In genomic region chr4:36196145-36196925, GRCh38 we compare ENCODE assay signal across 20 cellular contexts. TPM values are rescaled to one million over a fixed set of nuclear protein-coding genes. Genes with fewer than 3 reads are reported as not detected.
DNase-seq lines count a peak whose midpoint lies in the region; ATAC-seq, FAIRE-seq and TF ChIP-seq lines count a peak whose summit lies in the region.
"Had no signal": no experiment of that assay in that cellular context is flagged by ENCODE, and none has a peak within 500 bp of the region (broad histone marks: within the 10 kb centered on the region; RNA-seq: fewer than 3 reads in every experiment).

No MANE protein-coding gene starts in this region.

- H3K27me3 ChIP-seq in CD4-positive, alpha-beta memory T cell (ENCODE audit: insufficient read depth, low read length): no peaks in the 10 kb centered on the region
- no peaks in the 10 kb centered on the region for H3K27me3 ChIP-seq in bronchial epithelial cell (ENCODE audit: control insufficient read depth, insufficient read depth, low read length)
- H3K27me3 ChIP-seq in foreskin keratinocyte: no peaks in the 10 kb centered on the region
- no peaks in the 10 kb centered on the region for H3K27me3 ChIP-seq in suprapubic skin

- intact Hi-C loops in CD4-positive, alpha-beta memory T cell (cut with micrococcal nuclease): no loop called here

- peaks cover 20 to 21% of the 10 kb centered on the region in 2 donors for H3K36me3 Mint-ChIP-seq in CD4-positive, alpha-beta memory T cell

- peaks cover 18 to 45% (median 27%) of the 10 kb centered on the region in 4 donors for H3K4me1 Mint-ChIP-seq in CD4-positive, alpha-beta memory T cell

- peak overlapping the region in 1 of 8 donors; percentile 24 for H3K4me3 Mint-ChIP-seq in CD4-positive, alpha-beta memory T cell
- H3K4me3 Mint-ChIP-seq: IgD-negative memory B cell, T-cell had no signal

- H3K4me1 ChIP-seq in CD4-positive, alpha-beta memory T cell (ENCODE audit: insufficient read depth, low read length): peaks cover 12% of the 10 kb centered on the region
- H3K4me1 ChIP-seq in foreskin keratinocyte (no peaks in the 10 kb centered on the region), suprapubic skin (no peaks in the 10 kb centered on the region)

- ATAC-seq in foreskin keratinocyte: peak; percentile 67
- ATAC-seq: HCT116, T-cell had no signal

- TF ChIP-seq EP300 in suprapubic skin (IDR thresholded peaks at IDR 0.05): no peak

- H3K27me3 Mint-ChIP-seq in CD4-positive, alpha-beta memory T cell: no peaks in the 10 kb centered on the region
- H3K27me3 Mint-ChIP-seq: IgD-negative memory B cell, T-cell had no signal

- TF ChIP-seq POLR2A in erythroblast (IDR thresholded peaks at IDR 0.05; ENCODE audit: low read length): no peak
- no peak for TF ChIP-seq POLR2A in suprapubic skin (IDR thresholded peaks at IDR 0.05)

- H3K9me3 Mint-ChIP-seq in CD4-positive, alpha-beta memory T cell: no peaks in the 10 kb centered on the region
- H3K9me3 Mint-ChIP-seq: IgD-negative memory B cell, T-cell had no signal

- H3K9me3 ChIP-seq in CD4-positive, alpha-beta memory T cell (ENCODE audit: control insufficient read depth in 1 of 2, low read length in 2 of 2): no peaks in the 10 kb centered on the region
- no peaks in the 10 kb centered on the region for H3K9me3 ChIP-seq in suprapubic skin
- H3K9me3 ChIP-seq: SK-N-SH had no signal

- H3K27ac Mint-ChIP-seq in CD4-positive, alpha-beta memory T cell: peak overlapping the region in 4 of 7 donors; percentile 10 to 67 (median 52)

- no peak for DNase-seq in CD4-positive, alpha-beta memory T cell
- peak; percentile 12 for DNase-seq in HT-29 (ENCODE audit: low spot score)
- DNase-seq in bronchial epithelial cell (ENCODE audit: low read depth): peak; percentile 20
- peak; percentile 7 to 35 for DNase-seq in foreskin keratinocyte
- no peak for DNase-seq in NCI-H774 (lab: John Stamatoyannopoulos, UW)
- DNase-seq in NCI-H446 (lab: John Stamatoyannopoulos, UW): no peak
- DNase-seq in erythroblast (lab: John Stamatoyannopoulos, UW): no peak
- DNase-seq in suprapubic skin (ENCODE audit: low spot score in 2 of 2): no peak
- DNase-seq: AML-193, C1 segment of cervical spinal cord, GOT3, NCI-H187 treated with DMSO at 0.1 percent for 48 hours, NCI-H2107, SHP77 treated with DMSO at 0.1 percent for 48 hours, SK-N-SH, T-cell had no signal

- no peak overlapping the region for H3K4me3 ChIP-seq in CD4-positive, alpha-beta memory T cell (ENCODE audit: low read length in 2 of 2)
- H3K4me3 ChIP-seq in bronchial epithelial cell (ENCODE audit: low read depth, low read length): no peak overlapping the region
- no peak overlapping the region for H3K4me3 ChIP-seq in suprapubic skin

- FAIRE-seq in bronchial epithelial cell (lab: Jason Lieb, UNC): no peak
- FAIRE-seq: HTR-8/SVneo had no signal

- POLR2A ChIA-PET in CD4-positive, alpha-beta memory T cell (lab: Charles Lee; ENCODE audit: partially characterized antibody): no interaction called here

- CTCF ChIA-PET in CD4-positive, alpha-beta memory T cell (lab: Charles Lee; ENCODE audit: partially characterized antibody): no interaction called here

- H3K36me3 ChIP-seq in CD4-positive, alpha-beta memory T cell (ENCODE audit: insufficient read depth, low read length): no peaks in the 10 kb centered on the region
- H3K36me3 ChIP-seq in bronchial epithelial cell (ENCODE audit: control insufficient read depth, insufficient read depth, low read length) (peaks cover 6% of the 10 kb centered on the region), suprapubic skin (peaks cover 20% of the 10 kb centered on the region)

- TF ChIP-seq CTCF in bronchial epithelial cell (IDR thresholded peaks at IDR 0.05; ENCODE audit: insufficient read depth, low read length, severe bottlenecking) (no peak), foreskin keratinocyte (conservative IDR thresholded peaks at IDR 0.05) (no peak), suprapubic skin (IDR thresholded peaks at IDR 0.05) (no peak)

- WGBS in suprapubic skin: 69% methylated on average over 7 of the region's 7 CpGs

- no peak overlapping the region for H3K27ac ChIP-seq in CD4-positive, alpha-beta memory T cell (ENCODE audit: low read depth, low read length)
- no peak overlapping the region for H3K27ac ChIP-seq in foreskin keratinocyte
- H3K27ac ChIP-seq in suprapubic skin: no peak overlapping the region
- H3K27ac ChIP-seq: RWPE1 had no signal

RNA-seq across cellular contexts. Expression of gene ARAP2, which starts 48.0 kb away (rescaled TPM):
- 10 to 100 TPM; 89.6 to 97.4 TPM for total RNA-seq in CD4-positive, alpha-beta memory T cell
- polyA plus RNA-seq in CD4-positive, alpha-beta memory T cell: 10 to 100 TPM; 19.7 to 29.1 TPM
- 10.7 and 14.0 TPM in 2 replicates for total RNA-seq in HT-29 (2014; rRNA removed; shearing (Covaris generic))
- total RNA-seq in bronchial epithelial cell (46.3 and 62.9 TPM in 2 replicates), foreskin keratinocyte (13.0 and 13.5 TPM in 2 replicates), suprapubic skin (100 to 1,000 TPM in 3 of 4 donors, 10 to 100 TPM in 1; 88.2 to 203 (median 117) TPM)
- polyA plus RNA-seq in foreskin keratinocyte: 1.5 and 1.8 TPM in 2 replicates
- polyA plus RNA-seq: SK-N-SH had no signal

Comparison
In these comparisons a context has a peak if more than half of its experiments do, and no peak if none do; other contexts are left out.
1. DNase-seq: peak in HT-29 (single experiment), bronchial epithelial cell (single experiment) and foreskin keratinocyte (2 of 2); none in CD4-positive, alpha-beta memory T cell (0 of 5), NCI-H774 (single experiment), NCI-H446 (0 of 2), erythroblast (0 of 2) and suprapubic skin (0 of 2).